Comparison of ENCODE assay signal across 7 cellular contexts in genomic region chr17:4190791-4191190, GRCh38. TPM values are rescaled to one million over a fixed set of nuclear protein-coding genes. Genes with fewer than 3 reads are reported as not detected.
DNase-seq lines count a peak whose midpoint lies in the region; ATAC-seq and TF ChIP-seq lines count a peak whose summit lies in the region.
"Not testable (repeated sequence)": the region's sequence is repeated elsewhere in the genome, so short reads cannot be mapped to it uniquely, and the experiment has no call there.

No MANE protein-coding gene starts in this region.

- not testable (repeated sequence) for H3K4me1 ChIP-seq in testis, upper lobe of right lung

- H3K9me3 Mint-ChIP-seq in CD4-positive, alpha-beta T cell; chondrocyte (ENCODE audit: low read depth); endothelial cell (ENCODE audit: unreplicated experiment): not testable (repeated sequence)

- not testable (repeated sequence) for H3K4me3 Mint-ChIP-seq in CD4-positive, alpha-beta T cell; chondrocyte (ENCODE audit: unreplicated experiment); endothelial cell (ENCODE audit: unreplicated experiment)

- 69 to 74% methylated on average over 7 of the region's 7 CpGs for WGBS in testis, 2 donors

- peaks cover 74% of the 10 kb centered on the region for H3K36me3 Mint-ChIP-seq in CD4-positive, alpha-beta T cell (ENCODE audit: low read depth)
- H3K36me3 Mint-ChIP-seq in chondrocyte (ENCODE audit: low read depth) (peaks cover 20% of the 10 kb centered on the region), endothelial cell (ENCODE audit: low read depth, unreplicated experiment) (peaks cover 43% of the 10 kb centered on the region)

- not testable (repeated sequence) for H3K9me3 ChIP-seq in CD4-positive, alpha-beta T cell (ENCODE audit: control insufficient read depth, low read length); testis; upper lobe of right lung

- peaks cover 15% of the 10 kb centered on the region for H3K4me1 Mint-ChIP-seq in CD4-positive, alpha-beta T cell (ENCODE audit: low read depth)
- H3K4me1 Mint-ChIP-seq in chondrocyte (ENCODE audit: low read depth): peaks cover 19% of the 10 kb centered on the region
- peaks cover 16% of the 10 kb centered on the region for H3K4me1 Mint-ChIP-seq in endothelial cell (ENCODE audit: unreplicated experiment)

- ATAC-seq in CD4-positive, alpha-beta T cell (ENCODE audit: poor library complexity); upper lobe of right lung: not testable (repeated sequence)

- peak overlapping the region; percentile 86 for H3K27ac Mint-ChIP-seq in CD4-positive, alpha-beta T cell
- H3K27ac Mint-ChIP-seq in chondrocyte (ENCODE audit: unreplicated experiment) (peak overlapping the region; percentile 63), endothelial cell (ENCODE audit: unreplicated experiment) (peak overlapping the region; percentile 36)

- H3K4me3 ChIP-seq in testis, upper lobe of right lung: not testable (repeated sequence)

- not testable (repeated sequence) for DNase-seq in CD4-positive, alpha-beta T cell; chondrocyte (ENCODE audit: low spot score); endothelial cell (ENCODE audit: low spot score); testis
- DNase-seq in activated CD8-positive, alpha-beta memory T cell treated with anti-CD3 and anti-CD28 coated beads, Interleukin-2, amount 50 U/mL, for 48 hours: peak; percentile 23
- DNase-seq in mesenteric fat pad (ENCODE audit: low spot score): peak; percentile 55
- peak; percentile 22 for DNase-seq in upper lobe of right lung

- TF ChIP-seq CTCF in CD4-positive, alpha-beta T cell (IDR thresholded peaks at IDR 0.05); chondrocyte (IDR thresholded peaks at IDR 0.05); endothelial cell (IDR thresholded peaks at IDR 0.05; ENCODE audit: unreplicated experiment); testis (IDR thresholded peaks at IDR 0.05); upper lobe of right lung (IDR thresholded peaks at IDR 0.05): not testable (repeated sequence)

- intact Hi-C loops in CD4-positive, alpha-beta T cell (cut with DNase I, micrococcal nuclease); testis (cut with DNase I; ENCODE audit: low total_unique reads); upper lobe of right lung (cut with DNase I): not testable (repeated sequence)

- not testable (repeated sequence) for H3K36me3 ChIP-seq in testis (ENCODE audit: low read depth, missing control alignments)
- H3K36me3 ChIP-seq in upper lobe of right lung: peaks cover 76% of the 10 kb centered on the region

- H3K27me3 Mint-ChIP-seq in CD4-positive, alpha-beta T cell; chondrocyte (ENCODE audit: low read depth); endothelial cell (ENCODE audit: unreplicated experiment): not testable (repeated sequence)

- CTCF ChIA-PET in CD4-positive, alpha-beta T cell (lab: Charles Lee): not testable (repeated sequence)

- POLR2A ChIA-PET in CD4-positive, alpha-beta T cell (lab: Charles Lee): not testable (repeated sequence)

- H3K27ac ChIP-seq in CD4-positive, alpha-beta T cell (ENCODE audit: low read depth, low read length); upper lobe of right lung: not testable (repeated sequence)
- H3K27ac ChIP-seq in testis: peak overlapping the region; percentile 40 to 74

- TF ChIP-seq POLR2A in testis (IDR thresholded peaks at IDR 0.05): not testable (repeated sequence)

- H3K27me3 ChIP-seq in CD4-positive, alpha-beta T cell (ENCODE audit: control insufficient read depth, insufficient read depth, low read length); testis; upper lobe of right lung: not testable (repeated sequence)

RNA-seq across cellular contexts. Expression of gene CYB5D2, which starts 47.8 kb away (rescaled TPM):
- 1 to 10 TPM; 3.9 to 4.4 TPM for total RNA-seq in CD4-positive, alpha-beta T cell
- 15.3 to 26.7 TPM (median 18.3 TPM) in 3 replicates for total RNA-seq in chondrocyte
- 29.9 TPM for total RNA-seq in endothelial cell (ENCODE audit: unreplicated experiment)
- total RNA-seq in mesenteric fat pad: 16.6 TPM
- 10 to 100 TPM; 75.1 to 90.3 TPM for total RNA-seq in testis
- 102 TPM for polyA plus RNA-seq in testis (ENCODE audit: insufficient read depth, low read depth, low replicate concordance)
- total RNA-seq in upper lobe of right lung: 12.5 TPM

RNA-seq across cellular contexts. Expression of gene ZZEF1, which starts 48.0 kb away (rescaled TPM):
- total RNA-seq in CD4-positive, alpha-beta T cell: 10 to 100 TPM; 83.1 to 85.0 TPM
- total RNA-seq in chondrocyte (30.8 to 46.5 TPM (median 33.0 TPM) in 3 replicates), endothelial cell (ENCODE audit: unreplicated experiment) (43.3 TPM), mesenteric fat pad (56.2 TPM), testis (100 to 1,000 TPM; 115 to 129 TPM), upper lobe of right lung (50.9 TPM)
- polyA plus RNA-seq in testis (ENCODE audit: insufficient read depth, low read depth, low replicate concordance): 36.3 TPM

Comparison
In these comparisons a context has a peak if more than half of its experiments do, and no peak if none do; other contexts are left out.
1. H3K27ac Mint-ChIP-seq: peak in every context shown above with its lines; median percentile 86 in CD4-positive, alpha-beta T cell; 63 in chondrocyte; 36 in endothelial cell.